34 cellular contexts compared by ENCODE assay signal in the genomic region with DNA sequence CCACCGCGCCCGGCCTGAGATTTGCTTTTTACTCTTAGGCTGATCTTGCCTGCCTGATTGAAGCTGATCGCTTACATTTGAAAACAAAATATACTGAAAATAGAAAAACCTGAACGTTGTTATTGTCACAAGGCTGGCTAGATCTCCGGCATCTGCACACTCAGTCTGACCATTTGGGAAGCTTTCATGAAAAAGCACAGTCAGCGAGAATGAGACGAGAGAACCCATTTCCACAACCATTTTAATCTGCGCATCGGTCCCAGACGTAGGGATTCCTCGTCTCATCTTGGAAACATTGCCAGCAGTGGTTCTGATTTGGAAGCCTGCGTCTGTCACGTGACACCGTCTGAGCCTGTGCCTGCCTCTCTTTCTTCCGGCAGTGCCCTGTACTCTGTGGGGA.
"Had no signal": no experiment of that assay in that cellular context is flagged by ENCODE, and none has a peak within 500 bp of the region (broad histone marks: within the 10 kb centered on the region; RNA-seq: fewer than 3 reads in every experiment).

No MANE protein-coding gene starts in this region.

- ATAC-seq: activated CD4-positive, CD25-positive, alpha-beta regulatory T cell treated with anti-CD3 and anti-CD28 coated beads, Interleukin-2, amount 50 U/mL, for 24 hours; activated CD8-positive, alpha-beta memory T cell treated with anti-CD3 and anti-CD28 coated beads, Interleukin-2, amount 10 ng/mL, durations not matched to agents 7 days and 5 days; activated CD8-positive, alpha-beta T cell treated with anti-CD3 and anti-CD28 coated beads, Interleukin-2, amount 10 ng/mL, durations not matched to agents 7 days and 5 days; activated naive CD8-positive, alpha-beta T cell treated with anti-CD3 and anti-CD28 coated beads, Interleukin-2, amount 50 U/mL, for 24 hours; body of pancreas; effector memory CD8-positive, alpha-beta T cell; gastroesophageal sphincter; T-cell had no signal

- H3K4me3 Mint-ChIP-seq: activated B cell treated with CpG ODN at 0.5 μM for 24 hours; activated CD8-positive, alpha-beta memory T cell treated with anti-CD3 and anti-CD28 coated beads, Interleukin-2, amount 10 ng/mL, durations not matched to agents 7 days and 5 days; activated CD8-positive, alpha-beta T cell treated with anti-CD3 and anti-CD28 coated beads, Interleukin-2, amount 10 ng/mL, durations not matched to agents 7 days and 5 days; activated naive CD4-positive, alpha-beta T cell treated with anti-CD3 and anti-CD28 coated beads for 36 hours; activated naive CD4-positive, alpha-beta T cell treated with anti-CD3 and anti-CD28 coated beads, Interleukin-2, amount 50 U/mL, for 24 hours; activated naive CD8-positive, alpha-beta T cell treated with anti-CD3 and anti-CD28 coated beads for 36 hours; activated naive CD8-positive, alpha-beta T cell treated with anti-CD3 and anti-CD28 coated beads, Interleukin-2, amount 50 U/mL, for 24 hours; activated T-helper 1 cell treated with anti-CD3 and anti-CD28 coated beads, Interleukin-12 subunit alpha, Interleukin-12 subunit beta, Interleukin-2, Interleukin-4 antibody, amounts not matched to agents 30 ng/mL and 10 ng/mL and 1 ng/mL, durations not matched to agents 14 hours and 24 hours and 36 hours; effector memory CD8-positive, alpha-beta T cell; T-cell; T-helper 1 cell treated with Interleukin-12 subunit alpha and Interleukin-12 subunit beta and Interleukin-4 antibody, amounts not matched to agents 30 μg/mL and 1 μg/mL, for 36 hours had no signal

- H3K27me3 Mint-ChIP-seq: activated B cell treated with CpG ODN at 0.5 μM for 24 hours; activated CD8-positive, alpha-beta memory T cell treated with anti-CD3 and anti-CD28 coated beads, Interleukin-2, amount 10 ng/mL, durations not matched to agents 7 days and 5 days; activated naive CD4-positive, alpha-beta T cell treated with anti-CD3 and anti-CD28 coated beads, Interleukin-2, amount 50 U/mL, for 24 hours; activated naive CD8-positive, alpha-beta T cell treated with anti-CD3 and anti-CD28 coated beads for 36 hours; activated naive CD8-positive, alpha-beta T cell treated with anti-CD3 and anti-CD28 coated beads, Interleukin-2, amount 50 U/mL, for 24 hours; effector memory CD8-positive, alpha-beta T cell; T-cell had no signal

- DNase-seq: activated B cell treated with CpG ODN at 0.5 μM for 24 hours; activated CD4-positive, alpha-beta T cell treated with anti-CD3 and anti-CD28 coated beads for 48 hours; activated CD4-positive, alpha-beta T cell treated with anti-CD3 and anti-CD28 coated beads, Interleukin-2, amount 50 U/mL, for 1 hour; activated CD4-positive, alpha-beta T cell treated with anti-CD3 and anti-CD28 coated beads, Interleukin-2, amount 50 U/mL, for 48 hours; activated CD8-positive, alpha-beta memory T cell treated with anti-CD3 and anti-CD28 coated beads, Interleukin-2, amount 10 ng/mL, durations not matched to agents 7 days and 5 days; activated CD8-positive, alpha-beta memory T cell treated with anti-CD3 and anti-CD28 coated beads, Interleukin-2, amount 50 U/mL, for 4 hours; activated CD8-positive, alpha-beta T cell treated with anti-CD3 and anti-CD28 coated beads, Interleukin-2, amount 10 ng/mL, durations not matched to agents 7 days and 5 days; activated effector memory CD4-positive, alpha-beta T cell treated with anti-CD3 and anti-CD28 coated beads, Interleukin-2, amount 50 U/mL, for 16 hours; activated naive CD4-positive, alpha-beta T cell treated with anti-CD3 and anti-CD28 coated beads for 36 hours; activated naive CD8-positive, alpha-beta T cell treated with anti-CD3 and anti-CD28 coated beads for 36 hours; activated naive CD8-positive, alpha-beta T cell treated with anti-CD3 and anti-CD28 coated beads, Interleukin-2, amount 50 U/mL, for 24 hours; activated T-cell treated with anti-CD3 and anti-CD28 coated beads, Interleukin-2, amount 50 U/mL, for 1 hour; activated T-cell treated with anti-CD3 and anti-CD28 coated beads, Interleukin-2, amount 50 U/mL, for 48 hours; adrenal gland; amygdala; aorta; body of pancreas; caudate nucleus; cortex of kidney; dermis blood vessel endothelial cell; effector CD4-positive, alpha-beta T cell; effector memory CD8-positive, alpha-beta T cell; esophagus squamous epithelium; foreskin melanocyte; T-cell; T-helper 9 cell; WERI-Rb-1 had no signal

- H3K4me1 ChIP-seq: adrenal gland, body of pancreas, gastroesophageal sphincter had no signal

- H3K9me3 Mint-ChIP-seq: activated B cell treated with CpG ODN at 0.5 μM for 24 hours; activated naive CD4-positive, alpha-beta T cell treated with anti-CD3 and anti-CD28 coated beads for 36 hours; activated naive CD4-positive, alpha-beta T cell treated with anti-CD3 and anti-CD28 coated beads, Interleukin-2, amount 50 U/mL, for 24 hours; activated naive CD8-positive, alpha-beta T cell treated with anti-CD3 and anti-CD28 coated beads for 36 hours; activated naive CD8-positive, alpha-beta T cell treated with anti-CD3 and anti-CD28 coated beads, Interleukin-2, amount 50 U/mL, for 24 hours; activated T-helper 1 cell treated with anti-CD3 and anti-CD28 coated beads, Interleukin-12 subunit alpha, Interleukin-12 subunit beta, Interleukin-2, Interleukin-4 antibody, amounts not matched to agents 30 ng/mL and 10 ng/mL and 1 ng/mL, durations not matched to agents 14 hours and 24 hours and 36 hours; activated T-helper 2 cell treated with anti-CD3 and anti-CD28 coated beads, Interferon-gamma antibody, Interleukin-2, Interleukin-4, amounts not matched to agents 10 μg/mL and 5 μg/mL and 100 μg/mL, durations not matched to agents 14 hours and 24 hours and 36 hours; effector memory CD8-positive, alpha-beta T cell; T-cell; T-helper 1 cell treated with Interleukin-12 subunit alpha and Interleukin-12 subunit beta and Interleukin-4 antibody, amounts not matched to agents 30 μg/mL and 1 μg/mL, for 36 hours had no signal

- H3K9me3 ChIP-seq: adrenal gland, body of pancreas, esophagus squamous epithelium, gastroesophageal sphincter had no signal

- H3K27ac Mint-ChIP-seq: activated B cell treated with CpG ODN at 0.5 μM for 24 hours; activated CD8-positive, alpha-beta memory T cell treated with anti-CD3 and anti-CD28 coated beads, Interleukin-2, amount 10 ng/mL, durations not matched to agents 7 days and 5 days; activated CD8-positive, alpha-beta T cell treated with anti-CD3 and anti-CD28 coated beads, Interleukin-2, amount 10 ng/mL, durations not matched to agents 7 days and 5 days; activated naive CD4-positive, alpha-beta T cell treated with anti-CD3 and anti-CD28 coated beads for 36 hours; activated naive CD4-positive, alpha-beta T cell treated with anti-CD3 and anti-CD28 coated beads, Interleukin-2, amount 50 U/mL, for 24 hours; activated naive CD8-positive, alpha-beta T cell treated with anti-CD3 and anti-CD28 coated beads for 36 hours; activated naive CD8-positive, alpha-beta T cell treated with anti-CD3 and anti-CD28 coated beads, Interleukin-2, amount 50 U/mL, for 24 hours; activated T-helper 1 cell treated with anti-CD3 and anti-CD28 coated beads, Interleukin-12 subunit alpha, Interleukin-12 subunit beta, Interleukin-2, Interleukin-4 antibody, amounts not matched to agents 30 ng/mL and 10 ng/mL and 1 ng/mL, durations not matched to agents 14 hours and 24 hours and 36 hours; activated T-helper 2 cell treated with anti-CD3 and anti-CD28 coated beads, Interferon-gamma antibody, Interleukin-2, Interleukin-4, amounts not matched to agents 10 μg/mL and 5 μg/mL and 100 μg/mL, durations not matched to agents 14 hours and 24 hours and 36 hours; effector memory CD8-positive, alpha-beta T cell; T-helper 1 cell treated with Interleukin-12 subunit alpha and Interleukin-12 subunit beta and Interleukin-4 antibody, amounts not matched to agents 30 μg/mL and 1 μg/mL, for 36 hours had no signal

- H3K27ac ChIP-seq: adrenal gland, body of pancreas, epithelial cell of prostate, esophagus squamous epithelium, gastroesophageal sphincter, WERI-Rb-1 had no signal

- H3K4me3 ChIP-seq: adrenal gland, body of pancreas, esophagus squamous epithelium, gastroesophageal sphincter had no signal

- H3K27me3 ChIP-seq: adrenal gland, body of pancreas, esophagus squamous epithelium, gastroesophageal sphincter had no signal
